1 cellular context compared by ENCODE assay signal in the genomic region with DNA sequence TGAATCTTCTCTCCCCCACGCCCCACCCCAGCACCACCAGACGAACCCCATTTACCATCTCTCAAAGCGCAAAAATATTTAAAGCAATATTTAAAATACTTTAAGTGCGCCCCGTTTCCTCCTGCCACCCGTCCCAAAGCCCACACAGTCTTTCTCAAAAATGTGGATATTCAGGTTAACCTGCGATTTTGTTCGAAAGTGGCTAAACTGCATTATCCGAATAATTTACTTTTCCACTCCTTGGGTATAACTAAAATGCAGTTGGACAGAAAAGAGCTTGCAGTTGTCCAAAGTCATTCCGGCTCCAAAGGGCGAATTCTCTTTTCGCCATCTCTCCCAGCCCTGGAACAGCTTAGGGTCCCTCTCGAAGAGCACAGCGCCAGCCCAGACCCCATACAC.
TF ChIP-seq lines count a peak whose summit lies in the region.

No MANE protein-coding gene starts in this region.

TF ChIP-seq in endothelial cell of umbilical vein, 7 proteins besides CTCF, POLR2A, EP300 and RAD21:
- TF ChIP-seq POLR2AphosphoS5 (IDR thresholded peaks at IDR 0.05; ENCODE audit: insufficient read depth, low read depth, low read length) (no peak), GATA2 (IDR thresholded peaks at IDR 0.05; ENCODE audit: insufficient read depth, insufficient read length, low read depth, low read length) (no peak), MYC (IDR thresholded peaks at IDR 0.05; ENCODE audit: low read depth, low read length) (no peak), FOS (IDR thresholded peaks at IDR 0.05; ENCODE audit: borderline replicate concordance, insufficient read depth, low read length) (no peak), JUN (IDR thresholded peaks at IDR 0.05; ENCODE audit: borderline replicate concordance, insufficient read depth, insufficient read length, low read depth) (no peak), EZH2 (IDR thresholded peaks at IDR 0.05; ENCODE audit: borderline replicate concordance, low read depth, low read length, severe bottlenecking) (no peak)
- TF ChIP-seq, protein P1, sequence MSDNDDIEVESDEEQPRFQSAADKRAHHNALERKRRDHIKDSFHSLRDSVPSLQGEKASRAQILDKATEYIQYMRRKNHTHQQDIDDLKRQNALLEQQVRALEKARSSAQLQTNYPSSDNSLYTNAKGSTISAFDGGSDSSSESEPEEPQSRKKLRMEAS (IDR thresholded peaks at IDR 0.05; ENCODE audit: insufficient read depth, insufficient read length) = no peak
TF ChIP-seq in endothelial cell of umbilical vein: peak in this region for 0.
